Comparison of ENCODE assay signal across 8 cellular contexts in the genomic region with DNA sequence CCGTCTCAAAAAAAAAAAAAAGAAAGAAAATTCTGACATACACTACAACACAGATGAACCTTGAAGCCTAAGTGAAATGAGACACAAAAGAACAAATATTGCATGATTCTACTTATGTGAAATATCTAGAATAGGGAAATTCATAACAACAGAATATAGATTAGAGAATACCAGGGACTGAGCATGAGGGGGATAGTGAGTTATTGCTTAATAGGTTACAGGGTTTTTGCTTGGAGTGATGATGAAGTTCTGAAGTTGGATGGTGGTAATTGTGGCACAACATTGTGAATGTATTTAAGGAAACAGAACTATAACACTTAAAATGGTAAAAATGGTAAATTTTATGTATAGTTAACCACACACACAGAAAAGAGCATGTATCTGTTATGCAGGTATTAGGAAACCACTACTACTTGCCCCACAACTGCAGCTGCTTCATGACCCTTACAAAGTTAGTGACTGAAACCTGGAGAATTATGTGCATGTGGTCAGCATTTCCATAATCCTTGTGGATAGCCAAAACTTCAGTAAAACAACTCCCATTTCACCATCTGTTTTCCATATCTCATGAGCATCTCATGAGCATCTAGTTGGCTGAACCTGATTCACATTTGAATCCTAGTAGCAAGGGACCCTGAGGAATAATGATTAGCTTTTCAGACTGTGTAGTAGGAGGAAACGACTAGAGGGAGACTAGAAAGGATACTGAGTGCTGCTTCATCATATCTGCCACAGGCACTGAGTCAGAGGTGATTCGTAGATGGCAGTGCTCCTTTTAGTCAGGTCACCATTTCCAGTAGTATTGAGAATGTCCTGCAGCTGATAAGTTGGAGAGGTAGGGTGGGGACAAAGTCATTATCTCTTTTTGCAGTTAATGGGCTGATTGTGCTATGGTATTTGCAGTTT.
A peak's percentile ranks its signal among the peaks of the same experiment; 100 is the strongest.
DNase-seq lines count a peak whose midpoint lies in the region; ATAC-seq lines count a peak whose summit lies in the region.

No MANE protein-coding gene starts in this region.

- H3K36me3 Mint-ChIP-seq in effector memory CD8-positive, alpha-beta T cell (ENCODE audit: insufficient read depth) = peaks cover 11% of the 10 kb centered on the region

- H3K27ac Mint-ChIP-seq in effector memory CD8-positive, alpha-beta T cell = peak overlapping the region; percentile 12 to 51

- H3K4me3 Mint-ChIP-seq in effector memory CD8-positive, alpha-beta T cell = no peak overlapping the region

- ATAC-seq in effector memory CD8-positive, alpha-beta T cell (replicated peaks) = no peak
- ATAC-seq in HG03342 (IDR thresholded peaks at IDR 0.05; ENCODE audit: unreplicated experiment) (no peak), GM18502 (IDR thresholded peaks at IDR 0.05; ENCODE audit: poor library complexity, unreplicated experiment) (no peak)

- DNase-seq in SIG-M5 treated with dmso at 0.1 percent for 504 hours (lab: John Stamatoyannopoulos, UW; ENCODE audit: unreplicated experiment) (peak; percentile 64), SIG-M5 (lab: John Stamatoyannopoulos, UW) (no peak), NCI-H526 treated with DMSO at 0.1 percent for 48 hours (lab: John Stamatoyannopoulos, UW) (peak; percentile 15), midbrain (lab: John Stamatoyannopoulos, UW) (no peak)
- no peak for DNase-seq in effector memory CD8-positive, alpha-beta T cell
- peak; percentile 17 to 25 for DNase-seq in stimulated activated CD4-positive, alpha-beta T cell treated with anti-CD3 and anti-CD28 coated beads, Interleukin-15, amount 100 ng/mL, for 48 hours (ENCODE audit: low read depth in 2 of 2)

- peaks cover 27 to 38% of the 10 kb centered on the region in 2 donors for H3K4me1 Mint-ChIP-seq in effector memory CD8-positive, alpha-beta T cell (ENCODE audit: low read depth in 2 of 2)

- no peaks in the 10 kb centered on the region for H3K9me3 Mint-ChIP-seq in effector memory CD8-positive, alpha-beta T cell

- no peaks in the 10 kb centered on the region for H3K27me3 Mint-ChIP-seq in effector memory CD8-positive, alpha-beta T cell

Comparison
In these comparisons a context has a peak if more than half of its experiments do, and no peak if none do; other contexts are left out.
1. DNase-seq: peak in SIG-M5 treated with dmso at 0.1 percent for 504 hours (single experiment), NCI-H526 treated with DMSO at 0.1 percent for 48 hours (single experiment) and stimulated activated CD4-positive, alpha-beta T cell treated with anti-CD3 and anti-CD28 coated beads, Interleukin-15, amount 100 ng/mL, for 48 hours (2 of 2); none in SIG-M5 (single experiment), effector memory CD8-positive, alpha-beta T cell (0 of 3) and midbrain (single experiment).